In genomic region chr3:107910713-107911259, GRCh38 we compare ENCODE assay signal across 9 cellular contexts.
A peak's percentile ranks its signal among the peaks of the same experiment; 100 is the strongest.
DNase-seq lines count a peak whose midpoint lies in the region; ATAC-seq and TF ChIP-seq lines count a peak whose summit lies in the region.
"Had no signal": no experiment of that assay in that cellular context is flagged by ENCODE, and none has a peak within 500 bp of the region (broad histone marks: within the 10 kb centered on the region; RNA-seq: fewer than 3 reads in every experiment).

No MANE protein-coding gene starts in this region.

- H3K9me3 ChIP-seq in stomach (no peaks in the 10 kb centered on the region), sigmoid colon (no peaks in the 10 kb centered on the region)
- H3K9me3 ChIP-seq in effector memory CD4-positive, alpha-beta T cell (ENCODE audit: control insufficient read depth, low read length) = no peaks in the 10 kb centered on the region

- H3K27me3 ChIP-seq in stomach = no peaks in the 10 kb centered on the region
- H3K27me3 ChIP-seq in effector memory CD4-positive, alpha-beta T cell (replicated peaks; ENCODE audit: control insufficient read depth, insufficient read depth, low read length, poor library complexity, severe bottlenecking) = no peaks in the 10 kb centered on the region
- no peaks in the 10 kb centered on the region for H3K27me3 ChIP-seq in sigmoid colon

- WGBS in stomach, 5 donors = 54 to 75% (median 61%) methylated on average over 4 of the region's 4 CpGs
- 55 to 70% methylated on average over 4 of the region's 4 CpGs for WGBS in sigmoid colon, 2 donors

- peaks cover 2% of the 10 kb centered on the region for H3K9me3 Mint-ChIP-seq in activated naive CD8-positive, alpha-beta T cell treated with anti-CD3 and anti-CD28 coated beads, Interleukin-2, amount 10 ng/mL, durations not matched to agents 7 days and 5 days

- peak; percentile 94 for ATAC-seq in GM18508 (IDR thresholded peaks at IDR 0.05; ENCODE audit: insufficient read depth, unreplicated experiment)
- ATAC-seq in GM21360 (IDR thresholded peaks at IDR 0.05; ENCODE audit: unreplicated experiment) = peak; percentile 98
- peak; percentile 88 for ATAC-seq in HG03108 (IDR thresholded peaks at IDR 0.05; ENCODE audit: unreplicated experiment)
- peak; percentile 71 for ATAC-seq in activated naive CD8-positive, alpha-beta T cell treated with anti-CD3 and anti-CD28 coated beads, Interleukin-2, amount 10 ng/mL, durations not matched to agents 7 days and 5 days (ENCODE audit: low read depth)
- ATAC-seq: K562 had no signal

- H3K36me3 ChIP-seq in stomach (no peaks in the 10 kb centered on the region), sigmoid colon (no peaks in the 10 kb centered on the region)
- H3K36me3 ChIP-seq in effector memory CD4-positive, alpha-beta T cell (ENCODE audit: control insufficient read depth, insufficient read depth, low read length) = no peaks in the 10 kb centered on the region

- no peak overlapping the region for H3K27ac Mint-ChIP-seq in activated naive CD8-positive, alpha-beta T cell treated with anti-CD3 and anti-CD28 coated beads, Interleukin-2, amount 10 ng/mL, durations not matched to agents 7 days and 5 days

- no peak for DNase-seq in activated naive CD8-positive, alpha-beta T cell treated with anti-CD3 and anti-CD28 coated beads, Interleukin-2, amount 10 ng/mL, durations not matched to agents 7 days and 5 days
- DNase-seq in stomach (no peak), sigmoid colon (no peak), DMS153 treated with DMSO at 0.1 percent for 48 hours (lab: John Stamatoyannopoulos, UW; ENCODE audit: unreplicated experiment) (no peak)
- DNase-seq in effector memory CD4-positive, alpha-beta T cell = no peak

- H3K4me3 ChIP-seq in stomach = no peak overlapping the region
- no peak overlapping the region for H3K4me3 ChIP-seq in effector memory CD4-positive, alpha-beta T cell (ENCODE audit: insufficient read depth, low read depth, low read length, poor library complexity, severe bottlenecking)
- H3K4me3 ChIP-seq in sigmoid colon = no peak overlapping the region
- H3K4me3 ChIP-seq: K562 had no signal

- TF ChIP-seq EP300 in stomach (IDR thresholded peaks at IDR 0.05) (no peak), sigmoid colon (IDR thresholded peaks at IDR 0.05) (no peak)

- TF ChIP-seq POLR2A in stomach (IDR thresholded peaks at IDR 0.05) (no peak), sigmoid colon (IDR thresholded peaks at IDR 0.05) (no peak)

- intact Hi-C loops in stomach (cut with DNase I; ENCODE audit: low total_unique reads) (no loop called here), sigmoid colon (cut with DNase I) (no loop called here)

- POLR2A ChIA-PET in activated naive CD8-positive, alpha-beta T cell treated with anti-CD3 and anti-CD28 coated beads, Interleukin-2, amount 10 ng/mL, durations not matched to agents 7 days and 5 days (lab: Charles Lee) = no interaction called here

- H3K27ac ChIP-seq in stomach = no peak overlapping the region
- H3K27ac ChIP-seq in effector memory CD4-positive, alpha-beta T cell (ENCODE audit: insufficient read depth, low read length, poor library complexity, severe bottlenecking) = no peak overlapping the region
- H3K27ac ChIP-seq in sigmoid colon = no peak overlapping the region

- peaks cover 18% of the 10 kb centered on the region for H3K4me1 Mint-ChIP-seq in activated naive CD8-positive, alpha-beta T cell treated with anti-CD3 and anti-CD28 coated beads, Interleukin-2, amount 10 ng/mL, durations not matched to agents 7 days and 5 days

- H3K4me3 Mint-ChIP-seq in activated naive CD8-positive, alpha-beta T cell treated with anti-CD3 and anti-CD28 coated beads, Interleukin-2, amount 10 ng/mL, durations not matched to agents 7 days and 5 days = no peak overlapping the region

- no peaks in the 10 kb centered on the region for H3K4me1 ChIP-seq in stomach
- no peaks in the 10 kb centered on the region for H3K4me1 ChIP-seq in effector memory CD4-positive, alpha-beta T cell (ENCODE audit: control insufficient read depth, insufficient read depth, low read length, poor library complexity, severe bottlenecking)
- H3K4me1 ChIP-seq in sigmoid colon = no peaks in the 10 kb centered on the region

- TF ChIP-seq CTCF in stomach (IDR thresholded peaks at IDR 0.05) = no peak
- TF ChIP-seq CTCF in sigmoid colon (IDR thresholded peaks at IDR 0.05) = no peak

- peaks cover 4% of the 10 kb centered on the region for H3K27me3 Mint-ChIP-seq in activated naive CD8-positive, alpha-beta T cell treated with anti-CD3 and anti-CD28 coated beads, Interleukin-2, amount 10 ng/mL, durations not matched to agents 7 days and 5 days

- H3K36me3 Mint-ChIP-seq in activated naive CD8-positive, alpha-beta T cell treated with anti-CD3 and anti-CD28 coated beads, Interleukin-2, amount 10 ng/mL, durations not matched to agents 7 days and 5 days = no peaks in the 10 kb centered on the region
